Comparison of ENCODE assay signal across 1 cellular context in genomic region chr21:36069713-36070573, GRCh38.
TF ChIP-seq lines count a peak whose summit lies in the region.

TSS of gene CBR1 (plus strand) at chr21:36070024. CDS start at chr21:36070116, 92 bp downstream.

TF ChIP-seq in HEK293, 187 proteins besides CTCF, POLR2A, EP300 and RAD21 (continued from another document and continues in another):
- TF ChIP-seq PRDM10 (tag by site-specific recombination; IDR thresholded peaks at IDR 0.05) (peak; percentile 78), ZSCAN5A (tag by site-specific recombination; IDR thresholded peaks at IDR 0.05) (peak; percentile 97), ZNF2 (tag by site-specific recombination; IDR thresholded peaks at IDR 0.05) (peak; percentile 87; the same call in 1 of the 2 replicates), TSHZ1 (tag by site-specific recombination; IDR thresholded peaks at IDR 0.05; ENCODE audit: borderline replicate concordance) (no peak; the same call in 1 of the 2 replicates), ZBTB6 (tag by site-specific recombination; IDR thresholded peaks at IDR 0.05) (no peak), ZNF169 (tag by site-specific recombination; IDR thresholded peaks at IDR 0.05) (no peak), ZNF37A (tag by site-specific recombination; IDR thresholded peaks at IDR 0.05) (no peak), KLF7 (tag by site-specific recombination; IDR thresholded peaks at IDR 0.05; ENCODE audit: borderline replicate concordance) (peak; percentile 64; the same call in 1 of the 2 replicates), ZNF501 (tag by site-specific recombination; IDR thresholded peaks at IDR 0.05) (no peak), MZF1 (tag by site-specific recombination; IDR thresholded peaks at IDR 0.05; ENCODE audit: borderline replicate concordance) (0 out of 2 replicates have a peak, but pooled peaks have one; percentile 33), ZNF133 (tag by site-specific recombination; IDR thresholded peaks at IDR 0.05) (no peak), KLF10 (tag by site-specific recombination; IDR thresholded peaks at IDR 0.05) (peak; percentile 44; the same call in 1 of the 2 replicates), EGR2 (tag by site-specific recombination; IDR thresholded peaks at IDR 0.05; ENCODE audit: low read depth) (peak; percentile 92), PBX3 (CRISPR knock-in tag; IDR thresholded peaks at IDR 0.05) (peak; percentile 35; the same call in 1 of the 2 replicates), ZNF701 (tag by site-specific recombination; IDR thresholded peaks at IDR 0.05) (no peak), ZNF26 (tag by site-specific recombination; IDR thresholded peaks at IDR 0.05) (no peak), ZNF518A (tag by site-specific recombination; conservative IDR thresholded peaks at IDR 0.05; ENCODE audit: low read depth) (peak; percentile 46; the same call in 1 of the 2 replicates), ZNF274 (IDR thresholded peaks at IDR 0.05; ENCODE audit: low read length) (no peak), ZNF274 (tag by site-specific recombination; IDR thresholded peaks at IDR 0.05; ENCODE audit: borderline replicate concordance) (no peak), ZNF354C (tag by site-specific recombination; IDR thresholded peaks at IDR 0.05; ENCODE audit: borderline replicate concordance, low read depth) (no peak), ZBTB44 (tag by site-specific recombination; IDR thresholded peaks at IDR 0.05) (no peak), SETDB1 (IDR thresholded peaks at IDR 0.05; ENCODE audit: insufficient read length, low read length) (no peak), ZNF184 (tag by site-specific recombination; IDR thresholded peaks at IDR 0.05) (0 out of 2 replicates have a peak, but pooled peaks have one; percentile 58), ZBTB26 (tag by site-specific recombination; optimal IDR thresholded peaks at IDR 0.05) (peak; percentile 100), HOXA7 (CRISPR knock-in tag; IDR thresholded peaks at IDR 0.05; ENCODE audit: borderline replicate concordance) (0 out of 2 replicates have a peak, but pooled peaks have one; percentile 85), TCF7L2 (IDR thresholded peaks at IDR 0.05; ENCODE audit: borderline replicate concordance, low read depth, low read length) (no peak), ZSCAN18 (tag by site-specific recombination; IDR thresholded peaks at IDR 0.05) (no peak), ZNF510 (tag by site-specific recombination; IDR thresholded peaks at IDR 0.05; ENCODE audit: insufficient replicate concordance) (no peak), ZFP37 (tag by site-specific recombination; IDR thresholded peaks at IDR 0.05) (peak; percentile 92), ZNF239 (tag by site-specific recombination; IDR thresholded peaks at IDR 0.05) (peak; percentile 79), ZNF585B (tag by site-specific recombination; IDR thresholded peaks at IDR 0.05) (no peak), RBAK (tag by site-specific recombination; IDR thresholded peaks at IDR 0.05) (no peak; the same call in 1 of the 2 replicates), KLF16 (tag by site-specific recombination; IDR thresholded peaks at IDR 0.05) (peak; percentile 94)
